18 cellular contexts compared by ENCODE assay signal in the genomic region with DNA sequence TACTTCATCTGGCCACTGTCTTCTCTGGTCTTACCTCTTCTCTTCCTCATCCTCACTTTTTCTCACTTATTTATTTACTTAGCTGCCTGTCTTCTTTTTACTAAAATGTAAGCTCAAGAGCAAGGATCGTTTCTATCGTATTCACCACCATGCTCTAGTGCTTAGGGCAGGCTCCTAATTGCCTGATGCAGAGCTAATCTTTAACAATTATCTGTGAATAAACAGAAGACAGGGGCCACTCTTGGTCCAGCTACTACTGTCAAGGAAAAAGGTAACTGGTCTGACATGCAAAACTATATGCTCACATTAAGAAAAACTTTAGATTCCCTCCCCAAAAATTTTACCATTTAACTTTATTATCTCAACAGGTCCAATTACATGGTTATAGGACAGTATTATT. TPM values are rescaled to one million over a fixed set of nuclear protein-coding genes. Genes with fewer than 3 reads are reported as not detected.
A peak's percentile ranks its signal among the peaks of the same experiment; 100 is the strongest.
DNase-seq lines count a peak whose midpoint lies in the region; ATAC-seq and TF ChIP-seq lines count a peak whose summit lies in the region.
"Had no signal": no experiment of that assay in that cellular context is flagged by ENCODE, and none has a peak within 500 bp of the region (broad histone marks: within the 10 kb centered on the region; RNA-seq: fewer than 3 reads in every experiment).

No MANE protein-coding gene starts in this region.

- TF ChIP-seq CTCF in natural killer cell (IDR thresholded peaks at IDR 0.05), result no peak
- TF ChIP-seq CTCF in neural progenitor cell (IDR thresholded peaks at IDR 0.05), result no peak
- no peak for TF ChIP-seq CTCF in MM.1S (IDR thresholded peaks at IDR 0.05; ENCODE audit: low read length)
- TF ChIP-seq CTCF in WERI-Rb-1 (IDR thresholded peaks at IDR 0.05; ENCODE audit: low read depth, low read length), result no peak

- H3K9me3 ChIP-seq in endocrine pancreas (ENCODE audit: control insufficient read depth, low read length) (no peaks in the 10 kb centered on the region), neural progenitor cell (ENCODE audit: low read depth) (no peaks in the 10 kb centered on the region), MM.1S (replicated peaks; ENCODE audit: insufficient read depth, low read length) (no peaks in the 10 kb centered on the region), WERI-Rb-1 (ENCODE audit: severe bottlenecking) (no peaks in the 10 kb centered on the region)
- H3K9me3 ChIP-seq: thyroid gland had no signal

- H3K4me3 ChIP-seq in endocrine pancreas (ENCODE audit: control insufficient read depth, insufficient read depth, low read length) (peak overlapping the region; percentile 70), neural progenitor cell (no peak overlapping the region), MM.1S (ENCODE audit: low read length) (no peak overlapping the region), WERI-Rb-1 (ENCODE audit: low read depth, low read length) (no peak overlapping the region)
- H3K4me3 ChIP-seq: thyroid gland had no signal

- H3K4me1 ChIP-seq in endocrine pancreas (ENCODE audit: control insufficient read depth, insufficient read depth, low read length) (peaks cover 12% of the 10 kb centered on the region), neural progenitor cell (peaks cover 10% of the 10 kb centered on the region), MM.1S (ENCODE audit: low read length) (no peaks in the 10 kb centered on the region)

- H3K79me2 ChIP-seq in neural progenitor cell (ENCODE audit: low read depth), result peaks cover 9% of the 10 kb centered on the region
- no peaks in the 10 kb centered on the region; the same call in 1 of the 2 replicates for H3K79me2 ChIP-seq in MM.1S (ENCODE audit: low read length)

- no peak for DNase-seq in natural killer cell
- DNase-seq in natural killer cell treated with Interleukin-12 subunit alpha and Interleukin-12 subunit beta and Interleukin-15 and Interleukin-18, amount 100 ng/mL, for 72 hours (ENCODE audit: low spot score), result no peak
- DNase-seq in neural progenitor cell (ENCODE audit: low spot score), result no peak
- no peak for DNase-seq in MM.1S
- no peak for DNase-seq in WERI-Rb-1
- DNase-seq: activated CD4-positive, alpha-beta T cell treated with anti-CD3 and anti-CD28 coated beads for 36 hours; activated CD8-positive, alpha-beta memory T cell treated with anti-CD3 and anti-CD28 coated beads, Interleukin-2, amount 50 U/mL, for 48 hours; activated naive CD4-positive, alpha-beta T cell; aorta; cerebellar nuclear complex; endodermal cell; naive B cell; NCI-H187; thyroid gland had no signal

- no peaks in the 10 kb centered on the region for H3K36me3 Mint-ChIP-seq in natural killer cell
- H3K36me3 Mint-ChIP-seq in natural killer cell treated with Interleukin-12 subunit alpha and Interleukin-12 subunit beta and Interleukin-15 and Interleukin-18, amount 100 ng/mL, for 72 hours, result no peaks in the 10 kb centered on the region
- H3K36me3 Mint-ChIP-seq in neural progenitor cell, result no peaks in the 10 kb centered on the region

- peaks cover 28% of the 10 kb centered on the region for H3F3A ChIP-seq in neural progenitor cell (ENCODE audit: low read depth)
- H3F3A ChIP-seq in MM.1S (ENCODE audit: insufficient read depth, low read length), result no peaks in the 10 kb centered on the region

- H3K4me3 Mint-ChIP-seq in natural killer cell (no peak overlapping the region), neural progenitor cell (no peak overlapping the region)
- no peak overlapping the region for H3K4me3 Mint-ChIP-seq in natural killer cell treated with Interleukin-12 subunit alpha and Interleukin-12 subunit beta and Interleukin-15 and Interleukin-18, amount 100 ng/mL, for 72 hours
- H3K4me3 Mint-ChIP-seq: activated CD4-positive, alpha-beta T cell treated with anti-CD3 and anti-CD28 coated beads for 36 hours; endodermal cell had no signal

- no peaks in the 10 kb centered on the region for H3K27me3 ChIP-seq in endocrine pancreas (ENCODE audit: control insufficient read depth, insufficient read depth, low read length)
- no peaks in the 10 kb centered on the region for H3K27me3 ChIP-seq in neural progenitor cell
- H3K27me3 ChIP-seq in MM.1S (replicated peaks; ENCODE audit: insufficient read depth, low read length), result no peaks in the 10 kb centered on the region
- H3K27me3 ChIP-seq in WERI-Rb-1 (ENCODE audit: insufficient read depth, low read depth, severe bottlenecking), result no peaks in the 10 kb centered on the region
- H3K27me3 ChIP-seq: thyroid gland had no signal

- H4K20me1 ChIP-seq in neural progenitor cell (ENCODE audit: low read depth) (no peaks in the 10 kb centered on the region), MM.1S (ENCODE audit: insufficient read depth, low read length) (no peaks in the 10 kb centered on the region)

- ATAC-seq in natural killer cell, result no peak
- ATAC-seq in natural killer cell treated with Interleukin-12 subunit alpha and Interleukin-12 subunit beta and Interleukin-15 and Interleukin-18, amount 100 ng/mL, for 72 hours, result no peak
- no peak for ATAC-seq in HG03342 (IDR thresholded peaks at IDR 0.05; ENCODE audit: unreplicated experiment)
- ATAC-seq in GM18909 (IDR thresholded peaks at IDR 0.05; ENCODE audit: poor library complexity, unreplicated experiment), result no peak
- ATAC-seq: activated CD4-positive, alpha-beta T cell treated with anti-CD3 and anti-CD28 coated beads for 36 hours had no signal

- H3K36me3 ChIP-seq in endocrine pancreas (ENCODE audit: control insufficient read depth, insufficient read depth, low read length) (no peaks in the 10 kb centered on the region), neural progenitor cell (peaks cover 23% of the 10 kb centered on the region), MM.1S (replicated peaks; ENCODE audit: insufficient read depth, low read length) (peaks cover under 1% of the 10 kb centered on the region; the same call in 1 of the 2 replicates), WERI-Rb-1 (peaks cover 21% of the 10 kb centered on the region)

- H3K27ac Mint-ChIP-seq in natural killer cell, result peak overlapping the region; percentile 24 to 46
- H3K27ac Mint-ChIP-seq in natural killer cell treated with Interleukin-12 subunit alpha and Interleukin-12 subunit beta and Interleukin-15 and Interleukin-18, amount 100 ng/mL, for 72 hours, result no peak overlapping the region
- H3K27ac Mint-ChIP-seq in neural progenitor cell, result no peak overlapping the region
- H3K27ac Mint-ChIP-seq: activated CD4-positive, alpha-beta T cell treated with anti-CD3 and anti-CD28 coated beads for 36 hours; endodermal cell had no signal

- H3K27me3 Mint-ChIP-seq in natural killer cell (ENCODE audit: low read depth in 2 of 2) (no peaks in the 10 kb centered on the region), neural progenitor cell (ENCODE audit: insufficient read depth, low read depth) (no peaks in the 10 kb centered on the region)
- no peaks in the 10 kb centered on the region for H3K27me3 Mint-ChIP-seq in natural killer cell treated with Interleukin-12 subunit alpha and Interleukin-12 subunit beta and Interleukin-15 and Interleukin-18, amount 100 ng/mL, for 72 hours
- H3K27me3 Mint-ChIP-seq: activated CD4-positive, alpha-beta T cell treated with anti-CD3 and anti-CD28 coated beads for 36 hours; naive B cell had no signal

- H3K4me2 ChIP-seq in neural progenitor cell (no peak overlapping the region), MM.1S (ENCODE audit: low read depth, low read length) (no peak overlapping the region)

- H3K4me1 Mint-ChIP-seq in natural killer cell (no peaks in the 10 kb centered on the region), neural progenitor cell (no peaks in the 10 kb centered on the region)
- peaks cover 5 to 6% of the 10 kb centered on the region in 2 donors for H3K4me1 Mint-ChIP-seq in natural killer cell treated with Interleukin-12 subunit alpha and Interleukin-12 subunit beta and Interleukin-15 and Interleukin-18, amount 100 ng/mL, for 72 hours (ENCODE audit: low read depth in 2 of 2)

- H3K9me3 Mint-ChIP-seq in natural killer cell (no peaks in the 10 kb centered on the region), neural progenitor cell (no peaks in the 10 kb centered on the region)
- H3K9me3 Mint-ChIP-seq in natural killer cell treated with Interleukin-12 subunit alpha and Interleukin-12 subunit beta and Interleukin-15 and Interleukin-18, amount 100 ng/mL, for 72 hours, result no peaks in the 10 kb centered on the region
- H3K9me3 Mint-ChIP-seq: naive B cell had no signal

- intact Hi-C loops in natural killer cell (cut with micrococcal nuclease), result no loop called here

- H2AFZ ChIP-seq in neural progenitor cell (replicated peaks) (no peak overlapping the region), MM.1S (ENCODE audit: low read length) (no peak overlapping the region)

- H3K27ac ChIP-seq in neural progenitor cell, result peak overlapping the region; percentile 50
- no peak overlapping the region for H3K27ac ChIP-seq in MM.1S (ENCODE audit: low read length)
- no peak overlapping the region for H3K27ac ChIP-seq in WERI-Rb-1
- H3K27ac ChIP-seq: HL-60, thyroid gland had no signal

- H3K9ac ChIP-seq in endocrine pancreas (ENCODE audit: control insufficient read depth, insufficient read depth, low read length), result no peak overlapping the region
- no peak overlapping the region for H3K9ac ChIP-seq in neural progenitor cell
- no peak overlapping the region for H3K9ac ChIP-seq in MM.1S (ENCODE audit: low read length)

- no peaks in the 10 kb centered on the region for H3K9me2 ChIP-seq in MM.1S (replicated peaks; ENCODE audit: insufficient read depth, low read length)

RNA-seq across cellular contexts. Expression of gene PIK3R4, which starts 17.5 kb away (rescaled TPM):
- 10 to 100 TPM; 14.3 to 20.8 (median 17.0) TPM for total RNA-seq in natural killer cell
- 10 to 100 TPM; 29.0 to 30.8 TPM for total RNA-seq in natural killer cell treated with Interleukin-12 subunit alpha and Interleukin-12 subunit beta and Interleukin-15 and Interleukin-18, amount 100 ng/mL, for 72 hours
- total RNA-seq in neural progenitor cell (ENCODE audit: low replicate concordance), result 40.9 and 65.8 TPM in 2 replicates

Comparison
In these comparisons a context has a peak if more than half of its experiments do, and no peak if none do; other contexts are left out.
1. H3K27ac Mint-ChIP-seq: peak in natural killer cell (2 of 2); none in natural killer cell treated with Interleukin-12 subunit alpha and Interleukin-12 subunit beta and Interleukin-15 and Interleukin-18, amount 100 ng/mL, for 72 hours (0 of 2) and neural progenitor cell (single experiment).